Comparison of ENCODE assay signal across 8 cellular contexts in genomic region chr7:108497082-108497725, GRCh38. TPM values are rescaled to one million over a fixed set of nuclear protein-coding genes. Genes with fewer than 3 reads are reported as not detected.
DNase-seq lines count a peak whose midpoint lies in the region; ATAC-seq and TF ChIP-seq lines count a peak whose summit lies in the region.

No MANE protein-coding gene starts in this region.

- CTCF ChIA-PET in CD4-positive, alpha-beta T cell (lab: Charles Lee), result interaction anchor here (0.8 to 1.8 kb wide), 7 partner anchors 12 to 316 kb away, joined by 3 to 12 read pairs (median 6); partner anchors contain the start of gene PNPLA8

- H3K4me3 Mint-ChIP-seq in CD4-positive, alpha-beta T cell, result no peak overlapping the region

- H3K36me3 Mint-ChIP-seq in CD4-positive, alpha-beta T cell (ENCODE audit: low read depth), result peaks cover 66% of the 10 kb centered on the region

- peak in 8 of 10 experiments; percentile 7 to 22 (median 14) for DNase-seq in CD4-positive, alpha-beta T cell
- DNase-seq in NCI-H748 treated with DMSO at 0.1 percent for 48 hours (lab: John Stamatoyannopoulos, UW) (peak; percentile 42), fibroblast of villous mesenchyme (ENCODE audit: low read depth) (peak; percentile 55), pons (ENCODE audit: low spot score) (peak; percentile 67), MG63 (no peak)
- DNase-seq in activated CD8-positive, alpha-beta memory T cell treated with anti-CD3 and anti-CD28 coated beads for 24 hours, result peak; percentile 65

- no peaks in the 10 kb centered on the region for H3K27me3 Mint-ChIP-seq in CD4-positive, alpha-beta T cell

- H3K4me1 Mint-ChIP-seq in CD4-positive, alpha-beta T cell (ENCODE audit: low read depth), result no peaks in the 10 kb centered on the region

- no peak overlapping the region for H3K27ac Mint-ChIP-seq in CD4-positive, alpha-beta T cell

- intact Hi-C loops in CD4-positive, alpha-beta T cell (cut with DNase I, micrococcal nuclease), result loop anchor here (1.0 to 2.0 kb wide), 4 partner anchors 44 to 316 kb away; no protein-coding TSS in a partner anchor

- no peaks in the 10 kb centered on the region for H3K27me3 ChIP-seq in CD4-positive, alpha-beta T cell (ENCODE audit: control insufficient read depth, insufficient read depth, low read length)
- H3K27me3 ChIP-seq in MG63, result no peaks in the 10 kb centered on the region

- H3K4me3 ChIP-seq in fibroblast of villous mesenchyme (ENCODE audit: low read depth, low read length), result no peak overlapping the region
- no peak overlapping the region for H3K4me3 ChIP-seq in MG63

- no peaks in the 10 kb centered on the region; the same call in 1 of the 2 replicates for H3K36me3 ChIP-seq in MG63

- peak; percentile 74 for ATAC-seq in CD4-positive, alpha-beta T cell (ENCODE audit: poor library complexity)
- ATAC-seq in GM19035 (IDR thresholded peaks at IDR 0.05; ENCODE audit: unreplicated experiment), result peak; percentile 85
- ATAC-seq in HG03571 (IDR thresholded peaks at IDR 0.05; ENCODE audit: unreplicated experiment), result peak; percentile 80

- no peak overlapping the region for H3K27ac ChIP-seq in CD4-positive, alpha-beta T cell (ENCODE audit: low read depth, low read length)

- peak; percentile 97 for TF ChIP-seq CTCF in CD4-positive, alpha-beta T cell (IDR thresholded peaks at IDR 0.05)
- TF ChIP-seq CTCF in fibroblast of villous mesenchyme (IDR thresholded peaks at IDR 0.05; ENCODE audit: insufficient read depth, low read depth, low read length), result peak; percentile 90

- H3K9me3 ChIP-seq in CD4-positive, alpha-beta T cell (ENCODE audit: control insufficient read depth, low read length), result no peaks in the 10 kb centered on the region
- no peaks in the 10 kb centered on the region for H3K9me3 ChIP-seq in MG63

- POLR2A ChIA-PET in CD4-positive, alpha-beta T cell (lab: Charles Lee), result interaction anchor here (1.0 to 1.8 kb wide), 6 partner anchors 27 to 72 kb away, joined by 3 to 7 read pairs (median 6); partner anchors contain the start of genes DNAJB9, NRCAM, PNPLA8 and THAP5

- H3K9me3 Mint-ChIP-seq in CD4-positive, alpha-beta T cell, result no peaks in the 10 kb centered on the region

RNA-seq across cellular contexts. Expression of gene PNPLA8, which starts 28.7 kb away (rescaled TPM):
- 10 to 100 TPM; 85.9 to 88.6 TPM for total RNA-seq in CD4-positive, alpha-beta T cell
- 24.8 and 34.1 TPM in 2 replicates for total RNA-seq in fibroblast of villous mesenchyme
- 9.9 and 31.0 TPM in 2 replicates for total RNA-seq in MG63 (2014; rRNA removed; shearing (Covaris generic); ENCODE audit: low replicate concordance)

RNA-seq across cellular contexts. Expression of gene NRCAM, which starts 41.0 kb away (rescaled TPM):
- total RNA-seq in CD4-positive, alpha-beta T cell, result 1 to 10 TPM; 3.4 to 7.0 TPM
- 0.97 and 1.3 TPM in 2 replicates for total RNA-seq in fibroblast of villous mesenchyme
- 0.79 and 1.5 TPM in 2 replicates for total RNA-seq in MG63 (2014; rRNA removed; shearing (Covaris generic); ENCODE audit: low replicate concordance)
